In genomic region chr15:33722005-33722672, GRCh38 we compare ENCODE assay signal across 10 cellular contexts.
A peak's percentile ranks its signal among the peaks of the same experiment; 100 is the strongest.
DNase-seq lines count a peak whose midpoint lies in the region; ATAC-seq lines count a peak whose summit lies in the region.
"Had no signal": no experiment of that assay in that cellular context is flagged by ENCODE, and none has a peak within 500 bp of the region (broad histone marks: within the 10 kb centered on the region; RNA-seq: fewer than 3 reads in every experiment).

No MANE protein-coding gene starts in this region.

- H3K79me2 ChIP-seq in ACC112 (ENCODE audit: control insufficient read depth, insufficient read depth, low read length, unreplicated experiment), result no peaks in the 10 kb centered on the region

- ATAC-seq in GM19395 (IDR thresholded peaks at IDR 0.05; ENCODE audit: unreplicated experiment), result peak; percentile 93
- ATAC-seq in HG03439 (IDR thresholded peaks at IDR 0.05; ENCODE audit: unreplicated experiment), result peak; percentile 53
- ATAC-seq in activated T-cell treated with anti-CD3 and anti-CD28 coated beads, Interleukin-2, amount 50 U/mL, for 4 hours, result no peak

- DNase-seq in amniotic epithelial cell (ENCODE audit: low read depth), result peak; percentile 72
- no peak for DNase-seq in GDM1 (lab: John Stamatoyannopoulos, UW)
- DNase-seq in activated T-cell treated with anti-CD3 and anti-CD28 coated beads, Interleukin-2, amount 50 U/mL, for 4 hours, result no peak
- DNase-seq in ureter (ENCODE audit: low spot score), result no peak
- DNase-seq in cerebellum (ENCODE audit: low spot score), result no peak
- DNase-seq: T1000 had no signal

- H2AFZ ChIP-seq in ACC112 (ENCODE audit: low read length, unreplicated experiment), result peak overlapping the region; percentile 10

- no peaks in the 10 kb centered on the region for H3K36me3 Mint-ChIP-seq in activated T-cell treated with anti-CD3 and anti-CD28 coated beads, Interleukin-2, amount 50 U/mL, for 4 hours (ENCODE audit: insufficient read depth)

- no peak overlapping the region for H3K4me3 ChIP-seq in ACC112 (ENCODE audit: low read depth, low read length)

- peaks cover 3% of the 10 kb centered on the region for H3K27me3 Mint-ChIP-seq in activated T-cell treated with anti-CD3 and anti-CD28 coated beads, Interleukin-2, amount 50 U/mL, for 4 hours (ENCODE audit: low read depth)

- peaks cover 24% of the 10 kb centered on the region for H3K4me1 ChIP-seq in ACC112 (ENCODE audit: control insufficient read depth, insufficient read depth, low read length, unreplicated experiment)

- no peaks in the 10 kb centered on the region for H3K9me3 Mint-ChIP-seq in activated T-cell treated with anti-CD3 and anti-CD28 coated beads, Interleukin-2, amount 50 U/mL, for 4 hours

- no peaks in the 10 kb centered on the region for H3K36me3 ChIP-seq in ACC112 (ENCODE audit: insufficient read depth, low read length)
- H3K36me3 ChIP-seq: neutrophil had no signal

- no peaks in the 10 kb centered on the region for H3K4me1 Mint-ChIP-seq in activated T-cell treated with anti-CD3 and anti-CD28 coated beads, Interleukin-2, amount 50 U/mL, for 4 hours (ENCODE audit: low read depth)

- peak overlapping the region; percentile 78 for H3K27ac ChIP-seq in ACC112 (ENCODE audit: low read depth, low read length)
- H3K27ac ChIP-seq: neutrophil had no signal

- no peak overlapping the region for H3K4me3 Mint-ChIP-seq in activated T-cell treated with anti-CD3 and anti-CD28 coated beads, Interleukin-2, amount 50 U/mL, for 4 hours

- no peaks in the 10 kb centered on the region for H3K27me3 ChIP-seq in ACC112 (ENCODE audit: insufficient read depth, low read length)
- H3K27me3 ChIP-seq: neutrophil had no signal

Comparison
In these comparisons a context has a peak if more than half of its experiments do, and no peak if none do; other contexts are left out.
1. ATAC-seq: peak in GM19395 (single experiment) and HG03439 (single experiment); none in activated T-cell treated with anti-CD3 and anti-CD28 coated beads, Interleukin-2, amount 50 U/mL, for 4 hours (0 of 2).